In the genomic region with DNA sequence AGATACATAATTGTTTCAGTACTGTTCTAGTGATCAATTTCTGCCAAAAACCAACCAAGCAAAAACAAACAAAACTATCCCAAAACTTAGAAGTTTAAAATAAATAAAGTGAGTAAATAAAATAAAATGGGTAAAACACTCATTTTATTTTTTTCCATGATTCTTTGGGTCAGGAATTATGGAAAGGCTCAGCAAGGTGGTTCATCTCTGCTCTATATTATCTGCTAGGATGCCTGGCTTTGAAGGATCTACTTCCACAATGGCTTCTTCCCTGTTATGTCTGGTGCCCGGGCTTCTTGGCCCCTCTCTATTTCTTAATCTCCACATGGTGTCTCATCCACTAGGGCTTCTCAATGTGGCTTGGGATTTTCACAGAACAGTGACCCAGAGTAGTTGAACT, we compare ENCODE assay signal across 10 cellular contexts. TPM values are rescaled to one million over a fixed set of nuclear protein-coding genes. Genes with fewer than 3 reads are reported as not detected.
"Had no signal": no experiment of that assay in that cellular context is flagged by ENCODE, and none has a peak within 500 bp of the region (broad histone marks: within the 10 kb centered on the region; RNA-seq: fewer than 3 reads in every experiment).

No MANE protein-coding gene starts in this region.

- FAIRE-seq: HTR-8/SVneo, K562 had no signal

- H3K4me1 Mint-ChIP-seq: IgD-negative memory B cell had no signal

- H3K36me3 Mint-ChIP-seq: IgD-negative memory B cell had no signal

- H3K9ac ChIP-seq: KMS-11 had no signal

- H3K4me3 Mint-ChIP-seq: IgD-negative memory B cell had no signal

- DNase-seq: IMR-90, KBM-7, KG1 had no signal

- ATAC-seq: K562 had no signal

- H3K27ac ChIP-seq: HL-60, KMS-11 had no signal

- H3K4me2 ChIP-seq: KMS-11 had no signal

- H3K27ac Mint-ChIP-seq: IgD-negative memory B cell had no signal

- H3K4me3 ChIP-seq: K562 had no signal

RNA-seq across cellular contexts. Expression of a gene that starts 29.1 kb away (rescaled TPM):
- total RNA-seq: HT-29, HT1080 had no signal
- polyA plus RNA-seq: IgD-negative memory B cell had no signal
